ENCODE assay signal across 8 cellular contexts in genomic region chr9:91949946-91950664, GRCh38. TPM values are rescaled to one million over a fixed set of nuclear protein-coding genes. Genes with fewer than 3 reads are reported as not detected.
A peak's percentile ranks its signal among the peaks of the same experiment; 100 is the strongest.
DNase-seq lines count a peak whose midpoint lies in the region; ATAC-seq, FAIRE-seq and TF ChIP-seq lines count a peak whose summit lies in the region.

TSS of gene ROR2 (minus strand) at chr9:91950228.

- peak within 1 kb of the TSS; percentile 51 for H3K4me3 ChIP-seq in A549
- H3K4me3 ChIP-seq in tibial nerve, result peak within 1 kb of the TSS; percentile 21 to 47 (median 37)

- peak within 1 kb of the TSS; percentile 90 for H3K4me2 ChIP-seq in A549

- ATAC-seq in A549 (peak; percentile 82 to 88), GM18909 (IDR thresholded peaks at IDR 0.05; ENCODE audit: poor library complexity, unreplicated experiment) (no peak)
- peak; percentile 95 for ATAC-seq in activated CD8-positive, alpha-beta memory T cell treated with anti-CD3 and anti-CD28 coated beads, Interleukin-2, amount 10 ng/mL, durations not matched to agents 7 days and 5 days
- ATAC-seq in naive thymus-derived CD8-positive, alpha-beta T cell, result peak; percentile 62 to 68

- TF ChIP-seq POLR2A in A549 (IDR thresholded peaks at IDR 0.05; ENCODE audit: low read length) (no peak), GM12892 (IDR thresholded peaks at IDR 0.05; ENCODE audit: low read depth, low read length) (no peak), tibial nerve (IDR thresholded peaks at IDR 0.05) (peak in 1 of 2 donors; percentile 12)

- H3K4me3 Mint-ChIP-seq in activated CD8-positive, alpha-beta memory T cell treated with anti-CD3 and anti-CD28 coated beads, Interleukin-2, amount 10 ng/mL, durations not matched to agents 7 days and 5 days, result peak within 1 kb of the TSS; percentile 79
- peak within 1 kb of the TSS in 9 of 10 donors; percentile 20 to 74 (median 60) for H3K4me3 Mint-ChIP-seq in naive thymus-derived CD8-positive, alpha-beta T cell

- peak; percentile 80 for TF ChIP-seq CTCF in A549 (IDR thresholded peaks at IDR 0.05)
- peak; percentile 25 to 86 (median 52) for TF ChIP-seq CTCF in tibial nerve (IDR thresholded peaks at IDR 0.05)

- H3K4me1 ChIP-seq in A549 (peaks cover 7% of the 10 kb centered on the region; the same call in 1 of the 3 replicates), tibial nerve (peaks cover 0 to 27% (median 7%) of the 10 kb centered on the region in 4 donors)

- H3K27ac ChIP-seq in A549 (peak within 1 kb of the TSS in 1 of 2 experiments; percentile 75; a peak in 3 of 6 replicates), tibial nerve (peak within 1 kb of the TSS in 1 of 4 donors; percentile 53)

- peak in 1 of 2 experiments; percentile 50; a peak in 2 of 5 replicates for TF ChIP-seq RAD21 in A549 (conservative IDR thresholded peaks at IDR 0.05 in 1 of 2, IDR thresholded peaks at IDR 0.05 in 1 of 2)

- TF ChIP-seq EP300 in A549 (IDR thresholded peaks at IDR 0.05) (no peak), tibial nerve (IDR thresholded peaks at IDR 0.05) (no peak)

- WGBS in A549 (ENCODE audit: missing lambda C conversion rate), result 14% methylated on average over 23 of the region's 81 CpGs
- 2 to 3% methylated on average over 22 to 43 of the region's 81 CpGs for WGBS in tibial nerve, 2 donors

- peaks cover 8% of the 10 kb centered on the region; the same call in 2 of the 3 replicates for H3K9me3 ChIP-seq in A549
- peaks cover 0 to 13% (median 0%) of the 10 kb centered on the region in 4 donors for H3K9me3 ChIP-seq in tibial nerve

- POLR2A ChIA-PET in A549 (lab: Yijun Ruan, JAX), result no interaction called here
- POLR2A ChIA-PET in naive thymus-derived CD8-positive, alpha-beta T cell (lab: Charles Lee), result no interaction called here

- CTCF ChIA-PET in A549 (lab: Yijun Ruan, JAX), result interaction anchor here (0.6 to 6.7 kb wide), 45 partner anchors 12 to 1036 kb away, joined by 3 to 55 read pairs (median 4); no protein-coding TSS in a partner anchor
- CTCF ChIA-PET in activated CD8-positive, alpha-beta memory T cell treated with anti-CD3 and anti-CD28 coated beads, Interleukin-2, amount 10 ng/mL, durations not matched to agents 7 days and 5 days (lab: Charles Lee), result interaction anchor here (0.6 to 8.5 kb wide), 38 partner anchors 10 to 525 kb away, joined by 3 to 74 read pairs (median 4); no protein-coding TSS in a partner anchor

- no peaks in the 10 kb centered on the region for H3K36me3 Mint-ChIP-seq in activated CD8-positive, alpha-beta memory T cell treated with anti-CD3 and anti-CD28 coated beads, Interleukin-2, amount 10 ng/mL, durations not matched to agents 7 days and 5 days
- H3K36me3 Mint-ChIP-seq in naive thymus-derived CD8-positive, alpha-beta T cell, result peaks cover 0 to 9% (median 0%) of the 10 kb centered on the region in 3 donors

- H3K27me3 Mint-ChIP-seq in activated CD8-positive, alpha-beta memory T cell treated with anti-CD3 and anti-CD28 coated beads, Interleukin-2, amount 10 ng/mL, durations not matched to agents 7 days and 5 days, result peaks cover 81% of the 10 kb centered on the region
- H3K27me3 Mint-ChIP-seq in naive thymus-derived CD8-positive, alpha-beta T cell, result peaks cover 41 to 71% (median 60%) of the 10 kb centered on the region in 5 donors

- peaks cover 0 to 55% of the 10 kb centered on the region in 2 donors for H3K27me3 ChIP-seq in tibial nerve

- no peaks in the 10 kb centered on the region for H3K36me3 ChIP-seq in tibial nerve

- peak; percentile 40 to 59 for DNase-seq in A549 (ENCODE audit: low read depth in 1 of 2, low spot score in 1 of 2)
- DNase-seq in GM12892 (ENCODE audit: insufficient read length), result peak; percentile 56
- DNase-seq in NCI-H1092 (lab: John Stamatoyannopoulos, UW), result peak; percentile 22
- peak; percentile 76 for DNase-seq in activated CD8-positive, alpha-beta memory T cell treated with anti-CD3 and anti-CD28 coated beads, Interleukin-2, amount 10 ng/mL, durations not matched to agents 7 days and 5 days
- DNase-seq in fibroblast of gingiva (ENCODE audit: low read depth), result peak; percentile 32
- DNase-seq in naive thymus-derived CD8-positive, alpha-beta T cell, result peak in 7 of 10 donors; percentile 3 to 31 (median 19)
- DNase-seq in tibial nerve (ENCODE audit: low spot score in 2 of 2), result no peak

- no peak within 1 kb of the TSS for H3K27ac Mint-ChIP-seq in activated CD8-positive, alpha-beta memory T cell treated with anti-CD3 and anti-CD28 coated beads, Interleukin-2, amount 10 ng/mL, durations not matched to agents 7 days and 5 days
- peak within 1 kb of the TSS in 1 of 10 donors; percentile 11 for H3K27ac Mint-ChIP-seq in naive thymus-derived CD8-positive, alpha-beta T cell

- H3K4me1 Mint-ChIP-seq in activated CD8-positive, alpha-beta memory T cell treated with anti-CD3 and anti-CD28 coated beads, Interleukin-2, amount 10 ng/mL, durations not matched to agents 7 days and 5 days, result peaks cover 14% of the 10 kb centered on the region
- peaks cover 2 to 9% (median 6%) of the 10 kb centered on the region in 4 donors for H3K4me1 Mint-ChIP-seq in naive thymus-derived CD8-positive, alpha-beta T cell

- FAIRE-seq in A549 (lab: Jason Lieb, UNC) (no peak), GM12892 (lab: Jason Lieb, UNC) (no peak)

- H3K9me3 Mint-ChIP-seq in activated CD8-positive, alpha-beta memory T cell treated with anti-CD3 and anti-CD28 coated beads, Interleukin-2, amount 10 ng/mL, durations not matched to agents 7 days and 5 days (ENCODE audit: low read depth), result no peaks in the 10 kb centered on the region
- peaks cover 0 to 4% (median 0%) of the 10 kb centered on the region in 9 donors for H3K9me3 Mint-ChIP-seq in naive thymus-derived CD8-positive, alpha-beta T cell

TF ChIP-seq in A549, 52 proteins besides CTCF, POLR2A, EP300 and RAD21:
- no peak for TF ChIP-seq BHLHE40 (IDR thresholded peaks at IDR 0.05; ENCODE audit: low read depth, low read length)
- TF ChIP-seq SMC3 (IDR thresholded peaks at IDR 0.05), result peak; percentile 65
- no peak for TF ChIP-seq RFX5 (IDR thresholded peaks at IDR 0.05)
- no peak for TF ChIP-seq HOXA7 (CRISPR knock-in tag; IDR thresholded peaks at IDR 0.05)
- TF ChIP-seq, protein P1, sequence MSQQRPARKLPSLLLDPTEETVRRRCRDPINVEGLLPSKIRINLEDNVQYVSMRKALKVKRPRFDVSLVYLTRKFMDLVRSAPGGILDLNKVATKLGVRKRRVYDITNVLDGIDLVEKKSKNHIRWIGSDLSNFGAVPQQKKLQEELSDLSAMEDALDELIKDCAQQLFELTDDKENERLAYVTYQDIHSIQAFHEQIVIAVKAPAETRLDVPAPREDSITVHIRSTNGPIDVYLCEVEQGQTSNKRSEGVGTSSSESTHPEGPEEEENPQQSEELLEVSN (IDR thresholded peaks at IDR 0.05; ENCODE audit: borderline replicate concordance, low read depth), result no peak
- no peak for TF ChIP-seq EHMT2 (IDR thresholded peaks at IDR 0.05; ENCODE audit: low read depth)
- no peak for TF ChIP-seq HEYL (CRISPR knock-in tag; IDR thresholded peaks at IDR 0.05)
- TF ChIP-seq ZFP36 (IDR thresholded peaks at IDR 0.05; ENCODE audit: borderline replicate concordance, partially characterized antibody), result no peak
- TF ChIP-seq JUN (IDR thresholded peaks at IDR 0.05), result peak in 1 of 2 experiments; percentile 41; a peak in 1 of 5 replicates
- no peak for TF ChIP-seq PHF8 (IDR thresholded peaks at IDR 0.05; ENCODE audit: borderline replicate concordance, low read depth)
- TF ChIP-seq, protein P2, sequence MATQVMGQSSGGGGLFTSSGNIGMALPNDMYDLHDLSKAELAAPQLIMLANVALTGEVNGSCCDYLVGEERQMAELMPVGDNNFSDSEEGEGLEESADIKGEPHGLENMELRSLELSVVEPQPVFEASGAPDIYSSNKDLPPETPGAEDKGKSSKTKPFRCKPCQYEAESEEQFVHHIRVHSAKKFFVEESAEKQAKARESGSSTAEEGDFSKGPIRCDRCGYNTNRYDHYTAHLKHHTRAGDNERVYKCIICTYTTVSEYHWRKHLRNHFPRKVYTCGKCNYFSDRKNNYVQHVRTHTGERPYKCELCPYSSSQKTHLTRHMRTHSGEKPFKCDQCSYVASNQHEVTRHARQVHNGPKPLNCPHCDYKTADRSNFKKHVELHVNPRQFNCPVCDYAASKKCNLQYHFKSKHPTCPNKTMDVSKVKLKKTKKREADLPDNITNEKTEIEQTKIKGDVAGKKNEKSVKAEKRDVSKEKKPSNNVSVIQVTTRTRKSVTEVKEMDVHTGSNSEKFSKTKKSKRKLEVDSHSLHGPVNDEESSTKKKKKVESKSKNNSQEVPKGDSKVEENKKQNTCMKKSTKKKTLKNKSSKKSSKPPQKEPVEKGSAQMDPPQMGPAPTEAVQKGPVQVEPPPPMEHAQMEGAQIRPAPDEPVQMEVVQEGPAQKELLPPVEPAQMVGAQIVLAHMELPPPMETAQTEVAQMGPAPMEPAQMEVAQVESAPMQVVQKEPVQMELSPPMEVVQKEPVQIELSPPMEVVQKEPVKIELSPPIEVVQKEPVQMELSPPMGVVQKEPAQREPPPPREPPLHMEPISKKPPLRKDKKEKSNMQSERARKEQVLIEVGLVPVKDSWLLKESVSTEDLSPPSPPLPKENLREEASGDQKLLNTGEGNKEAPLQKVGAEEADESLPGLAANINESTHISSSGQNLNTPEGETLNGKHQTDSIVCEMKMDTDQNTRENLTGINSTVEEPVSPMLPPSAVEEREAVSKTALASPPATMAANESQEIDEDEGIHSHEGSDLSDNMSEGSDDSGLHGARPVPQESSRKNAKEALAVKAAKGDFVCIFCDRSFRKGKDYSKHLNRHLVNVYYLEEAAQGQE (IDR thresholded peaks at IDR 0.05), result no peak

RNA-seq across cellular contexts. Expression of gene ROR2, which starts in this region (rescaled TPM):
- polyA plus RNA-seq in A549 (2011; rRNA removed) (0.12 and 0.15 TPM in 2 replicates), A549 (2017; fragmentation: RNase III; extraction: RNeasy Plus Mini Kit Qiagen cat#74134 plus additional on column Dnase treatment) (0.53 to 0.66 TPM (median 0.53 TPM) in 3 replicates)
- polyA plus RNA-seq in A549 (2012; cell fraction: cytosol; rRNA removed), result 0.16 and 0.21 TPM in 2 replicates
- 0.37 and 0.47 TPM in 2 replicates for polyA plus RNA-seq in A549 (2012; cell fraction: nucleus; rRNA removed)
- 0.24 and 0.54 TPM in 2 replicates for polyA minus RNA-seq in A549 (2011; rRNA and poly(A)+ RNA removed)
- not detected for polyA plus RNA-seq in GM12892 (2012; ENCODE audit: missing spikeins)
- total RNA-seq in activated CD8-positive, alpha-beta memory T cell treated with anti-CD3 and anti-CD28 coated beads, Interleukin-2, amount 10 ng/mL, durations not matched to agents 7 days and 5 days, result 1 to 10 TPM; 3.0 to 3.2 TPM
- not detected for total RNA-seq in naive thymus-derived CD8-positive, alpha-beta T cell
- polyA plus RNA-seq in naive thymus-derived CD8-positive, alpha-beta T cell, result not detected
- 1 to 10 TPM; 1.8 to 4.2 (median 2.7) TPM for total RNA-seq in tibial nerve

Comparison
In these comparisons a context has a peak if more than half of its experiments do, and no peak if none do; other contexts are left out.
1. Peak in DNase-seq, ATAC-seq, H3K4me3 ChIP-seq and H3K4me2 ChIP-seq in A549; RNA of the gene not detected or under 1 TPM.
2. Peak in DNase-seq and ATAC-seq in naive thymus-derived CD8-positive, alpha-beta T cell; RNA of the gene not detected or under 1 TPM.
3. DNase-seq: peak in GM12892 (single experiment), NCI-H1092 (single experiment), activated CD8-positive, alpha-beta memory T cell treated with anti-CD3 and anti-CD28 coated beads, Interleukin-2, amount 10 ng/mL, durations not matched to agents 7 days and 5 days (single experiment) and fibroblast of gingiva (single experiment); none in tibial nerve (0 of 2).